In the genomic region with DNA sequence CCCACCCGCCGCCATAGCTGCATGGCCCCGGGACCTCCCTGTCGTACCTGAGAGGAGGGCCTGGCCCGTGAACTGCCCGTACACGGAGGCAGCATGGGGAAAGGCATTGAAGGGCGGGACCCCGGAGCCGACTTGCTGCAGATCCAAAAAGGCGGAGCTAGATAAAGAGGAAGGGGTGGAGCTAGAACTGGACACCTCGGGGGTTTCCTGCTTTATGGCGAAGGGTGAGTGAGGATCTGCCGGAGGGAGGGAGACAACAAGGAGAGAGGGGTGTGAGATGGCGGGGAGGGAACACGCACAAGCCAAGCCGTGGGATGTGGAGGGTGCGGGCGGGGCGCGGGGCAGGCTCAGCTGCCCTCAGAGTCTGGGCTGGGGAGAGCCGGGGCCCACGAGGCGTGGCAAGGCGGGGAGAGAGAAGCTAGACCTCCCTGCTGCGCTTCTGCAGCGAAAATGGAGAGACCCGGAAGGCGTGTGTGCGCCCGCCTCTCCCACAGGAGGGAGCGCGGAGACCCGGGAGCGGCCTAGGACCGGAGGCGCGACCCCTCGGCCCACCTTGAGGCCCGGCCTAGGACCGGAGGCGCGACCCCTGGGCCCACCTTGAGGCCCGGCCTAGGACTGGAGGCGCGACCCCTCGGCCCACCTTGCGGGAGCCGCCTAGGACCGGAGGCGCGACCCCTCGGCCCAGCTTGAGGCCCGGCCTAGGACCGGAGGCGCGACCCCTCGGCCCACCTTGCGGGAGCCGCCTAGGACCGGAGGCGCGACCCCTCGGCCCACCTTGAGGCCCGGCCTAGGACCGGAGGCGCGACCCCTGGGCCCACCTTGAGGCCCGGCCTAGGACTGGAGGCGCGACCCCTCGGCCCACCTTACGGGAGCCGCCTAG, we compare ENCODE assay signal across 8 cellular contexts. TPM values are rescaled to one million over a fixed set of nuclear protein-coding genes. Genes with fewer than 3 reads are reported as not detected.
DNase-seq lines count a peak whose midpoint lies in the region; ATAC-seq and TF ChIP-seq lines count a peak whose summit lies in the region.
"Not testable (repeated sequence)": the region's sequence is repeated elsewhere in the genome, so short reads cannot be mapped to it uniquely, and the experiment has no call there.

No MANE protein-coding gene starts in this region.

- POLR2A ChIA-PET in activated naive CD8-positive, alpha-beta T cell treated with anti-CD3 and anti-CD28 coated beads, Interleukin-2, amount 10 ng/mL, durations not matched to agents 7 days and 5 days (lab: Charles Lee): interaction anchor here (0.5 to 2.0 kb wide), 14 partner anchors 9 to 562 kb away, joined by 3 to 10 read pairs (median 4); a partner anchor contains a TSS

- H3K27ac ChIP-seq in DND-41 (ENCODE audit: low read length): peak overlapping the region; percentile 86

- peaks cover 25% of the 10 kb centered on the region for H3K4me1 Mint-ChIP-seq in activated naive CD8-positive, alpha-beta T cell treated with anti-CD3 and anti-CD28 coated beads, Interleukin-2, amount 10 ng/mL, durations not matched to agents 7 days and 5 days
- not testable (repeated sequence) for H3K4me1 Mint-ChIP-seq in glutamatergic neuron (ENCODE audit: low read depth, unreplicated experiment)

- peaks cover 26% of the 10 kb centered on the region for H3K79me2 ChIP-seq in DND-41 (ENCODE audit: insufficient read depth, low read length)

- peaks cover 23% of the 10 kb centered on the region for H3K36me3 ChIP-seq in DND-41 (ENCODE audit: insufficient read depth, low read length)

- peaks cover 24% of the 10 kb centered on the region for H3K4me1 ChIP-seq in DND-41 (ENCODE audit: insufficient read depth, low read length)

- not testable (repeated sequence) for H3K27me3 ChIP-seq in DND-41 (ENCODE audit: insufficient read depth, low read length, poor library complexity)

- not testable (repeated sequence) for H3K27me3 Mint-ChIP-seq in activated naive CD8-positive, alpha-beta T cell treated with anti-CD3 and anti-CD28 coated beads, Interleukin-2, amount 10 ng/mL, durations not matched to agents 7 days and 5 days; glutamatergic neuron (ENCODE audit: unreplicated experiment)

- peak overlapping the region; percentile 98 for H3K27ac Mint-ChIP-seq in activated naive CD8-positive, alpha-beta T cell treated with anti-CD3 and anti-CD28 coated beads, Interleukin-2, amount 10 ng/mL, durations not matched to agents 7 days and 5 days
- H3K27ac Mint-ChIP-seq in glutamatergic neuron (ENCODE audit: unreplicated experiment): peak overlapping the region; percentile 82

- not testable (repeated sequence) for H4K20me1 ChIP-seq in DND-41 (ENCODE audit: insufficient read depth, low read length)

- H3K36me3 Mint-ChIP-seq in activated naive CD8-positive, alpha-beta T cell treated with anti-CD3 and anti-CD28 coated beads, Interleukin-2, amount 10 ng/mL, durations not matched to agents 7 days and 5 days: peaks cover 12% of the 10 kb centered on the region
- not testable (repeated sequence) for H3K36me3 Mint-ChIP-seq in glutamatergic neuron (ENCODE audit: unreplicated experiment)

- intact Hi-C loops in posterior vena cava (cut with DNase I): not testable (repeated sequence)

- H3K4me3 ChIP-seq in DND-41 (ENCODE audit: low read depth in 1 of 2, low read length in 2 of 2): peak overlapping the region; percentile 58 to 83; a peak in 3 of 4 replicates

- not testable (repeated sequence) for H3K9me3 ChIP-seq in DND-41 (ENCODE audit: insufficient read depth, low read length, severe bottlenecking)

- H3K9ac ChIP-seq in DND-41 (ENCODE audit: low read depth, low read length): peak overlapping the region; percentile 71

- H3K4me2 ChIP-seq in DND-41 (ENCODE audit: insufficient read depth, low read length): peak overlapping the region; percentile 75

- not testable (repeated sequence) for TF ChIP-seq CTCF in DND-41 (IDR thresholded peaks at IDR 0.05; ENCODE audit: borderline replicate concordance, extremely low read depth, low read length, poor library complexity, severe bottlenecking); glutamatergic neuron (IDR thresholded peaks at IDR 0.05; ENCODE audit: partially characterized antibody, unreplicated experiment)

- H3K9me3 Mint-ChIP-seq in activated naive CD8-positive, alpha-beta T cell treated with anti-CD3 and anti-CD28 coated beads, Interleukin-2, amount 10 ng/mL, durations not matched to agents 7 days and 5 days; glutamatergic neuron (ENCODE audit: unreplicated experiment): not testable (repeated sequence)

- ATAC-seq in DND-41 (ENCODE audit: insufficient read depth, low read depth) (peak; percentile 95), HG02759 (IDR thresholded peaks at IDR 0.05; ENCODE audit: unreplicated experiment) (peak; percentile 74)
- peak; percentile 94 for ATAC-seq in activated naive CD8-positive, alpha-beta T cell treated with anti-CD3 and anti-CD28 coated beads, Interleukin-2, amount 10 ng/mL, durations not matched to agents 7 days and 5 days (ENCODE audit: low read depth)

- H3K4me3 Mint-ChIP-seq in activated naive CD8-positive, alpha-beta T cell treated with anti-CD3 and anti-CD28 coated beads, Interleukin-2, amount 10 ng/mL, durations not matched to agents 7 days and 5 days: peak overlapping the region; percentile 99
- H3K4me3 Mint-ChIP-seq in glutamatergic neuron (ENCODE audit: unreplicated experiment): peak overlapping the region; percentile 91

- peak overlapping the region; percentile 76 for H2AFZ ChIP-seq in DND-41 (ENCODE audit: low read depth, low read length)

- peak; percentile 83 for DNase-seq in DND-41
- peak; percentile 39 for DNase-seq in NCI-H2029 treated with DMSO at 0.1 percent for 48 hours (lab: John Stamatoyannopoulos, UW)
- peak; percentile 31 for DNase-seq in activated CD4-positive, CD25-positive, alpha-beta regulatory T cell treated with anti-CD3 and anti-CD28 coated beads, Interleukin-2, amount 50 U/mL, for 16 hours (ENCODE audit: low read depth, low spot score)
- DNase-seq in activated naive CD8-positive, alpha-beta T cell treated with anti-CD3 and anti-CD28 coated beads, Interleukin-2, amount 10 ng/mL, durations not matched to agents 7 days and 5 days: peak; percentile 73
- peak; percentile 39 for DNase-seq in glutamatergic neuron
- peak; percentile 91 for DNase-seq in posterior vena cava (ENCODE audit: low spot score)
- peak; percentile 44 for DNase-seq in stimulated activated naive CD4-positive, alpha-beta T cell treated with Interleukin-2 at 50 U/mL for 16 hours (lab: John Stamatoyannopoulos, UW)

RNA-seq across cellular contexts. Expression of a gene that starts 43.1 kb away (rescaled TPM):
- total RNA-seq in activated naive CD8-positive, alpha-beta T cell treated with anti-CD3 and anti-CD28 coated beads, Interleukin-2, amount 10 ng/mL, durations not matched to agents 7 days and 5 days: 1 to 10 TPM; 2.5 to 3.2 TPM
- total RNA-seq in glutamatergic neuron (ENCODE audit: unreplicated experiment) (1.4 TPM), posterior vena cava (1 to 10 TPM in 1 of 2 donors, under 1 TPM in 1; 0.19 to 3.6 TPM)

Comparison
In these comparisons a context has a peak if more than half of its experiments do, and no peak if none do; other contexts are left out.
1. Peak in every context shown above with its lines: DNase-seq, ATAC-seq, H3K4me3 ChIP-seq and H3K27ac ChIP-seq.
2. DNase-seq: peak in every context shown above with its lines; median percentile 91 in posterior vena cava; 83 in DND-41; 73 in activated naive CD8-positive, alpha-beta T cell treated with anti-CD3 and anti-CD28 coated beads, Interleukin-2, amount 10 ng/mL, durations not matched to agents 7 days and 5 days; 44 in stimulated activated naive CD4-positive, alpha-beta T cell treated with Interleukin-2 at 50 U/mL for 16 hours; 39 in NCI-H2029 treated with DMSO at 0.1 percent for 48 hours; 39 in glutamatergic neuron; 31 in activated CD4-positive, CD25-positive, alpha-beta regulatory T cell treated with anti-CD3 and anti-CD28 coated beads, Interleukin-2, amount 50 U/mL, for 16 hours.